1 cellular context compared by ENCODE assay signal in genomic region chr17:4944163-4944553, GRCh38.
TF ChIP-seq lines count a peak whose summit lies in the region.

No MANE protein-coding gene starts in this region.

TF ChIP-seq in GM12878, 131 proteins besides CTCF, POLR2A, EP300 and RAD21 (continued from another document and continues in another):
- TF ChIP-seq, protein P1, sequence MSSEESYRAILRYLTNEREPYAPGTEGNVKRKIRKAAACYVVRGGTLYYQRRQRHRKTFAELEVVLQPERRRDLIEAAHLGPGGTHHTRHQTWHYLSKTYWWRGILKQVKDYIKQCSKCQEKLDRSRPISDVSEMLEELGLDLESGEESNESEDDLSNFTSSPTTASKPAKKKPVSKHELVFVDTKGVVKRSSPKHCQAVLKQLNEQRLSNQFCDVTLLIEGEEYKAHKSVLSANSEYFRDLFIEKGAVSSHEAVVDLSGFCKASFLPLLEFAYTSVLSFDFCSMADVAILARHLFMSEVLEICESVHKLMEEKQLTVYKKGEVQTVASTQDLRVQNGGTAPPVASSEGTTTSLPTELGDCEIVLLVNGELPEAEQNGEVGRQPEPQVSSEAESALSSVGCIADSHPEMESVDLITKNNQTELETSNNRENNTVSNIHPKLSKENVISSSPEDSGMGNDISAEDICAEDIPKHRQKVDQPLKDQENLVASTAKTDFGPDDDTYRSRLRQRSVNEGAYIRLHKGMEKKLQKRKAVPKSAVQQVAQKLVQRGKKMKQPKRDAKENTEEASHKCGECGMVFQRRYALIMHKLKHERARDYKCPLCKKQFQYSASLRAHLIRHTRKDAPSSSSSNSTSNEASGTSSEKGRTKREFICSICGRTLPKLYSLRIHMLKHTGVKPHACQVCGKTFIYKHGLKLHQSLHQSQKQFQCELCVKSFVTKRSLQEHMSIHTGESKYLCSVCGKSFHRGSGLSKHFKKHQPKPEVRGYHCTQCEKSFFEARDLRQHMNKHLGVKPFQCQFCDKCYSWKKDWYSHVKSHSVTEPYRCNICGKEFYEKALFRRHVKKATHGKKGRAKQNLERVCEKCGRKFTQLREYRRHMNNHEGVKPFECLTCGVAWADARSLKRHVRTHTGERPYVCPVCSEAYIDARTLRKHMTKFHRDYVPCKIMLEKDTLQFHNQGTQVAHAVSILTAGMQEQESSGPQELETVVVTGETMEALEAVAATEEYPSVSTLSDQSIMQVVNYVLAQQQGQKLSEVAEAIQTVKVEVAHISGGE (CRISPR knock-in tag; IDR thresholded peaks at IDR 0.05): no peak
- TF ChIP-seq ZNF217 (IDR thresholded peaks at IDR 0.05) (no peak), RFX5 (IDR thresholded peaks at IDR 0.05; ENCODE audit: low read depth, low read length) (no peak), STAT3 (IDR thresholded peaks at IDR 0.05; ENCODE audit: low read depth, low read length) (no peak; the same call in 1 of the 2 replicates), ATF2 (IDR thresholded peaks at IDR 0.05; ENCODE audit: low read length) (no peak), WRNIP1 (IDR thresholded peaks at IDR 0.05; ENCODE audit: borderline replicate concordance, low read depth, low read length) (no peak), TCF12 (IDR thresholded peaks at IDR 0.05; ENCODE audit: low read depth, low read length) (0 out of 2 replicates have a peak, but pooled peaks have one; percentile 16), ATF7 (IDR thresholded peaks at IDR 0.05; ENCODE audit: low read depth) (no peak), NR2C2 (IDR thresholded peaks at IDR 0.05; ENCODE audit: borderline replicate concordance, control insufficient read depth, insufficient read length, low read depth) (no peak), CUX1 (IDR thresholded peaks at IDR 0.05; ENCODE audit: insufficient replicate concordance, low read depth, low read length) (no peak), SP1 (IDR thresholded peaks at IDR 0.05; ENCODE audit: low read depth, low read length) (no peak), SPI1 (IDR thresholded peaks at IDR 0.05; ENCODE audit: borderline replicate concordance, insufficient read depth, low read depth, low read length) (peak; percentile 90), ZNF384 (IDR thresholded peaks at IDR 0.05; ENCODE audit: borderline replicate concordance, low read depth, low read length) (no peak), BRCA1 (IDR thresholded peaks at IDR 0.05; ENCODE audit: low read depth, low read length) (no peak), CBX5 (IDR thresholded peaks at IDR 0.05; ENCODE audit: low read depth) (no peak), MXI1 (IDR thresholded peaks at IDR 0.05; ENCODE audit: low read depth, low read length) (no peak), TARDBP (IDR thresholded peaks at IDR 0.05; ENCODE audit: borderline replicate concordance) (no peak), MEF2A (IDR thresholded peaks at IDR 0.05; ENCODE audit: insufficient read depth, low read depth, low read length) (no peak), IRF4 (IDR thresholded peaks at IDR 0.05; ENCODE audit: low read depth, low read length) (no peak), DPF2 (IDR thresholded peaks at IDR 0.05) (no peak; the same call in 1 of the 2 replicates), TAF1 (IDR thresholded peaks at IDR 0.05; ENCODE audit: borderline replicate concordance, low read depth, low read length) (no peak), ZBTB40 (IDR thresholded peaks at IDR 0.05; ENCODE audit: borderline replicate concordance) (no peak), GATAD2B (conservative IDR thresholded peaks at IDR 0.05; ENCODE audit: low read depth) (no peak), MYB (IDR thresholded peaks at IDR 0.05; ENCODE audit: borderline replicate concordance, low read depth, low read length) (no peak), NFIC (IDR thresholded peaks at IDR 0.05; ENCODE audit: low read depth, low read length) (no peak), HDGF (IDR thresholded peaks at IDR 0.05) (peak; percentile 42; the same call in 1 of the 2 replicates), PAX8 (IDR thresholded peaks at IDR 0.05) (no peak), IRF5 (IDR thresholded peaks at IDR 0.05; ENCODE audit: borderline replicate concordance) (no peak), POLR2AphosphoS2 (IDR thresholded peaks at IDR 0.05; ENCODE audit: low read depth, low read length) (peak; percentile 24; the same call in 1 of the 2 replicates), SMAD5 (IDR thresholded peaks at IDR 0.05; ENCODE audit: low read depth) (no peak), ATF3 (IDR thresholded peaks at IDR 0.05; ENCODE audit: borderline replicate concordance, extremely low read depth, low read depth, low read length) (no peak), NBN (IDR thresholded peaks at IDR 0.05) (peak; percentile 57; the same call in 1 of the 2 replicates), POU2F2 (IDR thresholded peaks at IDR 0.05; ENCODE audit: borderline replicate concordance, low read depth, low read length) (no peak), EZH2 (IDR thresholded peaks at IDR 0.05; ENCODE audit: borderline replicate concordance, control insufficient read depth, low read depth, low read length) (no peak), FOS (IDR thresholded peaks at IDR 0.05; ENCODE audit: borderline replicate concordance, extremely low read depth, insufficient read length) (no peak), ZNF24 (IDR thresholded peaks at IDR 0.05) (no peak), ELK1 (IDR thresholded peaks at IDR 0.05; ENCODE audit: low read depth, low read length) (no peak), MTA3 (IDR thresholded peaks at IDR 0.05; ENCODE audit: borderline replicate concordance, low read length) (no peak), ASH2L (IDR thresholded peaks at IDR 0.05; ENCODE audit: borderline replicate concordance, low read depth) (no peak)
- TF ChIP-seq, protein P2, sequence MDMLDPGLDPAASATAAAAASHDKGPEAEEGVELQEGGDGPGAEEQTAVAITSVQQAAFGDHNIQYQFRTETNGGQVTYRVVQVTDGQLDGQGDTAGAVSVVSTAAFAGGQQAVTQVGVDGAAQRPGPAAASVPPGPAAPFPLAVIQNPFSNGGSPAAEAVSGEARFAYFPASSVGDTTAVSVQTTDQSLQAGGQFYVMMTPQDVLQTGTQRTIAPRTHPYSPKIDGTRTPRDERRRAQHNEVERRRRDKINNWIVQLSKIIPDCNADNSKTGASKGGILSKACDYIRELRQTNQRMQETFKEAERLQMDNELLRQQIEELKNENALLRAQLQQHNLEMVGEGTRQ (IDR thresholded peaks at IDR 0.05; ENCODE audit: borderline replicate concordance, low read depth, low read length): no peak
- TF ChIP-seq, protein P3, sequence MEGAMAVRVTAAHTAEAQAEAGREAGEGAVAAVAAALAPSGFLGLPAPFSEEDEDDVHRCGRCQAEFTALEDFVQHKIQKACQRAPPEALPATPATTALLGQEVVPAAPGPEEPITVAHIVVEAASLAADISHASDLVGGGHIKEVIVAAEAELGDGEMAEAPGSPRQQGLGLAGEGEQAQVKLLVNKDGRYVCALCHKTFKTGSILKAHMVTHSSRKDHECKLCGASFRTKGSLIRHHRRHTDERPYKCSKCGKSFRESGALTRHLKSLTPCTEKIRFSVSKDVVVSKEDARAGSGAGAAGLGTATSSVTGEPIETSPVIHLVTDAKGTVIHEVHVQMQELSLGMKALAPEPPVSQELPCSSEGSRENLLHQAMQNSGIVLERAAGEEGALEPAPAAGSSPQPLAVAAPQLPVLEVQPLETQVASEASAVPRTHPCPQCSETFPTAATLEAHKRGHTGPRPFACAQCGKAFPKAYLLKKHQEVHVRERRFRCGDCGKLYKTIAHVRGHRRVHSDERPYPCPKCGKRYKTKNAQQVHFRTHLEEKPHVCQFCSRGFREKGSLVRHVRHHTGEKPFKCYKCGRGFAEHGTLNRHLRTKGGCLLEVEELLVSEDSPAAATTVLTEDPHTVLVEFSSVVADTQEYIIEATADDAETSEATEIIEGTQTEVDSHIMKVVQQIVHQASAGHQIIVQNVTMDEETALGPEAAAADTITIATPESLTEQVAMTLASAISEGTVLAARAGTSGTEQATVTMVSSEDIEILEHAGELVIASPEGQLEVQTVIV (IDR thresholded peaks at IDR 0.05; ENCODE audit: borderline replicate concordance, partially characterized antibody): no peak
